Comparison of ENCODE assay signal across 1 cellular context in genomic region chr11:128686045-128686741, GRCh38.
TF ChIP-seq lines count a peak whose summit lies in the region.

No MANE protein-coding gene starts in this region.

TF ChIP-seq in GM23338, 12 proteins besides CTCF, POLR2A, EP300 and RAD21 (continued from another document):
- no peak for TF ChIP-seq ZNF462 (CRISPR knock-in tag; IDR thresholded peaks at IDR 0.05)
- TF ChIP-seq EZH2phosphoT487 (IDR thresholded peaks at IDR 0.05; ENCODE audit: unreplicated experiment) = peak; percentile 62
- no peak for TF ChIP-seq ETS1 (IDR thresholded peaks at IDR 0.05)
- TF ChIP-seq ZNF331 (CRISPR knock-in tag; IDR thresholded peaks at IDR 0.05; ENCODE audit: low read depth) = no peak
- TF ChIP-seq JUNB (IDR thresholded peaks at IDR 0.05; ENCODE audit: unreplicated experiment) = no peak
- TF ChIP-seq, protein P1, sequence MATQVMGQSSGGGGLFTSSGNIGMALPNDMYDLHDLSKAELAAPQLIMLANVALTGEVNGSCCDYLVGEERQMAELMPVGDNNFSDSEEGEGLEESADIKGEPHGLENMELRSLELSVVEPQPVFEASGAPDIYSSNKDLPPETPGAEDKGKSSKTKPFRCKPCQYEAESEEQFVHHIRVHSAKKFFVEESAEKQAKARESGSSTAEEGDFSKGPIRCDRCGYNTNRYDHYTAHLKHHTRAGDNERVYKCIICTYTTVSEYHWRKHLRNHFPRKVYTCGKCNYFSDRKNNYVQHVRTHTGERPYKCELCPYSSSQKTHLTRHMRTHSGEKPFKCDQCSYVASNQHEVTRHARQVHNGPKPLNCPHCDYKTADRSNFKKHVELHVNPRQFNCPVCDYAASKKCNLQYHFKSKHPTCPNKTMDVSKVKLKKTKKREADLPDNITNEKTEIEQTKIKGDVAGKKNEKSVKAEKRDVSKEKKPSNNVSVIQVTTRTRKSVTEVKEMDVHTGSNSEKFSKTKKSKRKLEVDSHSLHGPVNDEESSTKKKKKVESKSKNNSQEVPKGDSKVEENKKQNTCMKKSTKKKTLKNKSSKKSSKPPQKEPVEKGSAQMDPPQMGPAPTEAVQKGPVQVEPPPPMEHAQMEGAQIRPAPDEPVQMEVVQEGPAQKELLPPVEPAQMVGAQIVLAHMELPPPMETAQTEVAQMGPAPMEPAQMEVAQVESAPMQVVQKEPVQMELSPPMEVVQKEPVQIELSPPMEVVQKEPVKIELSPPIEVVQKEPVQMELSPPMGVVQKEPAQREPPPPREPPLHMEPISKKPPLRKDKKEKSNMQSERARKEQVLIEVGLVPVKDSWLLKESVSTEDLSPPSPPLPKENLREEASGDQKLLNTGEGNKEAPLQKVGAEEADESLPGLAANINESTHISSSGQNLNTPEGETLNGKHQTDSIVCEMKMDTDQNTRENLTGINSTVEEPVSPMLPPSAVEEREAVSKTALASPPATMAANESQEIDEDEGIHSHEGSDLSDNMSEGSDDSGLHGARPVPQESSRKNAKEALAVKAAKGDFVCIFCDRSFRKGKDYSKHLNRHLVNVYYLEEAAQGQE (IDR thresholded peaks at IDR 0.05; ENCODE audit: unreplicated experiment) = no peak
- no peak for TF ChIP-seq STAT1 (IDR thresholded peaks at IDR 0.05; ENCODE audit: unreplicated experiment)
- TF ChIP-seq POLR2AphosphoS5 (IDR thresholded peaks at IDR 0.05; ENCODE audit: low read depth) = no peak
